In the genomic region with DNA sequence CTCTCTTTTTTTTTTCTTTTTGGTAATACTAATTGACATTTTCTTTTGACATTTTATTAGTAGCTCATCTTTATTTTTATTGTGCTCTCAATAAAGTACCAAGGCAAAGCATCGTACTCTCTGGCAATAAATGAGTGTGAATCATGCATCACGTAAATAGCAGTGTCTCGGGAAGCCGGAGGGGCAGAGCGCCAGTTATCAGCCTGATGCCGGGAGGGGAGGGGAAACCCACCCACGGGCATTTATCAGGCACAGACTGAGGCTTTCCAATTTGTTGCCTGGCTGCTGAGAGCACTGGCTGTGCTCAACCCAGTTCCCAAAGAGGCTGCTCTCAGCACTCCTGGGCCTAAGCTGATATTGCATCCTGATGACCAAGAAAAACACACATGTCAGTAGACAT, we compare ENCODE assay signal across 11 cellular contexts.
A peak's percentile ranks its signal among the peaks of the same experiment; 100 is the strongest.
DNase-seq lines count a peak whose midpoint lies in the region; ATAC-seq and TF ChIP-seq lines count a peak whose summit lies in the region.
"Had no signal": no experiment of that assay in that cellular context is flagged by ENCODE, and none has a peak within 500 bp of the region (broad histone marks: within the 10 kb centered on the region; RNA-seq: fewer than 3 reads in every experiment).

No MANE protein-coding gene starts in this region.

- no peaks in the 10 kb centered on the region for H3K4me1 Mint-ChIP-seq in CD8-positive, alpha-beta T cell (ENCODE audit: low read depth)
- H3K4me1 Mint-ChIP-seq: activated CD8-positive, alpha-beta memory T cell treated with anti-CD3 and anti-CD28 coated beads, Interleukin-2, amount 10 ng/mL, durations not matched to agents 7 days and 5 days had no signal

- H3K36me3 Mint-ChIP-seq in CD8-positive, alpha-beta T cell = no peaks in the 10 kb centered on the region
- H3K36me3 Mint-ChIP-seq: activated CD8-positive, alpha-beta memory T cell treated with anti-CD3 and anti-CD28 coated beads, Interleukin-2, amount 10 ng/mL, durations not matched to agents 7 days and 5 days had no signal

- peak overlapping the region in 1 of 2 experiments; percentile 91 for H2BK12ac ChIP-seq in mesenchymal stem cell (ENCODE audit: low read length in 2 of 2)

- H3K27me3 ChIP-seq in MG63 = no peaks in the 10 kb centered on the region
- no peaks in the 10 kb centered on the region for H3K27me3 ChIP-seq in mesenchymal stem cell (ENCODE audit: control insufficient read depth in 1 of 2, insufficient read depth in 1 of 2, low read length in 2 of 2)
- peaks cover 5% of the 10 kb centered on the region for H3K27me3 ChIP-seq in transverse colon
- H3K27me3 ChIP-seq in CD8-positive, alpha-beta T cell (ENCODE audit: insufficient read depth, low read length) = no peaks in the 10 kb centered on the region

- H3K9ac ChIP-seq in mesenchymal stem cell (ENCODE audit: low read length) = peak overlapping the region; percentile 80

- peaks cover 9% of the 10 kb centered on the region for H3K4me1 ChIP-seq in mesenchymal stem cell (ENCODE audit: control insufficient read depth, insufficient read depth, low read depth, low read length)
- H3K4me1 ChIP-seq in transverse colon = peaks cover 0 to 14% (median 0%) of the 10 kb centered on the region in 4 donors
- H3K4me1 ChIP-seq in CD8-positive, alpha-beta T cell (ENCODE audit: insufficient read depth, low read length) = no peaks in the 10 kb centered on the region

- no peak for TF ChIP-seq CTCF in transverse colon (IDR thresholded peaks at IDR 0.05)
- TF ChIP-seq CTCF in GM13977 (IDR thresholded peaks at IDR 0.05; ENCODE audit: extremely low read depth, insufficient read depth, missing control alignments) = no peak
- no peak for TF ChIP-seq CTCF in CD8-positive, alpha-beta T cell (IDR thresholded peaks at IDR 0.05)

- WGBS in mesenchymal stem cell = 8% methylated on average over 7 of the region's 7 CpGs
- WGBS in transverse colon (ENCODE audit: low coverage in 1 of 2), 2 donors = 20 to 38% methylated on average over 5 to 7 of the region's 7 CpGs

- H3K27ac Mint-ChIP-seq in CD8-positive, alpha-beta T cell = no peak overlapping the region
- H3K27ac Mint-ChIP-seq: activated CD8-positive, alpha-beta memory T cell treated with anti-CD3 and anti-CD28 coated beads, Interleukin-2, amount 10 ng/mL, durations not matched to agents 7 days and 5 days had no signal

- H3K18ac ChIP-seq in mesenchymal stem cell (ENCODE audit: low read depth in 1 of 2, low read length in 2 of 2) = peak overlapping the region in 1 of 2 experiments; percentile 73

- H2AK5ac ChIP-seq in mesenchymal stem cell (ENCODE audit: low read length, severe bottlenecking) = no peak overlapping the region

- no peak overlapping the region for H2AFZ ChIP-seq in mesenchymal stem cell (ENCODE audit: low read depth, low read length)

- peaks cover 6% of the 10 kb centered on the region for H3K27me3 Mint-ChIP-seq in CD8-positive, alpha-beta T cell (ENCODE audit: low read depth)
- H3K27me3 Mint-ChIP-seq: activated CD8-positive, alpha-beta memory T cell treated with anti-CD3 and anti-CD28 coated beads, Interleukin-2, amount 10 ng/mL, durations not matched to agents 7 days and 5 days had no signal

- H3K36me3 ChIP-seq in MG63 = no peaks in the 10 kb centered on the region
- no peaks in the 10 kb centered on the region for H3K36me3 ChIP-seq in mesenchymal stem cell (ENCODE audit: control insufficient read depth in 1 of 2, insufficient read depth in 2 of 2, low read depth in 1 of 2, low read length in 2 of 2)
- H3K36me3 ChIP-seq in transverse colon = no peaks in the 10 kb centered on the region
- no peaks in the 10 kb centered on the region for H3K36me3 ChIP-seq in CD8-positive, alpha-beta T cell (ENCODE audit: insufficient read depth, low read length)

- no peaks in the 10 kb centered on the region for H3K79me1 ChIP-seq in mesenchymal stem cell (replicated peaks; ENCODE audit: low read length, poor library complexity, severe bottlenecking)

- H3K23ac ChIP-seq in mesenchymal stem cell (ENCODE audit: low read length in 2 of 2) = no peak overlapping the region

- intact Hi-C loops in transverse colon (cut with DNase I; ENCODE audit: low total_unique reads) = no loop called here
- intact Hi-C loops in CD8-positive, alpha-beta T cell (cut with DNase I, micrococcal nuclease) = no loop called here

- H2BK5ac ChIP-seq in mesenchymal stem cell (ENCODE audit: low read depth, low read length, poor library complexity, severe bottlenecking) = no peak overlapping the region

- no peak overlapping the region for H3K4me3 Mint-ChIP-seq in CD8-positive, alpha-beta T cell
- H3K4me3 Mint-ChIP-seq: activated CD8-positive, alpha-beta memory T cell treated with anti-CD3 and anti-CD28 coated beads, Interleukin-2, amount 10 ng/mL, durations not matched to agents 7 days and 5 days had no signal

- H3K27ac ChIP-seq in mesenchymal stem cell (ENCODE audit: low read length, poor library complexity, severe bottlenecking) (no peak overlapping the region), transverse colon (peak overlapping the region; percentile 15 to 66 (median 56))
- H3K27ac ChIP-seq in CD8-positive, alpha-beta T cell (ENCODE audit: low read depth, low read length) = no peak overlapping the region

- POLR2A ChIA-PET in CD8-positive, alpha-beta T cell (lab: Charles Lee) = no interaction called here

- in situ Hi-C loops in transverse colon (cut with MboI; ENCODE audit: low pct_ligation_motif_present in 1 of 4, low pct_unique_long_range_greater_than_20kb in 1 of 4, low sequenced_read_pairs in 3 of 4) (no loop called here), GM13977 (cut with MboI; ENCODE audit: low pct_unique_long_range_greater_than_20kb, low sequenced_read_pairs, unreplicated experiment) (no loop called here)

- H3K14ac ChIP-seq in mesenchymal stem cell (ENCODE audit: low read length in 2 of 2) = no peak overlapping the region

- peak overlapping the region in 1 of 2 experiments; percentile 13 for H3K4ac ChIP-seq in mesenchymal stem cell (ENCODE audit: low read depth in 1 of 2, low read length in 2 of 2)

- peak overlapping the region; percentile 52 for H4K91ac ChIP-seq in mesenchymal stem cell (ENCODE audit: low read length)

- no peaks in the 10 kb centered on the region for H3K9me3 Mint-ChIP-seq in CD8-positive, alpha-beta T cell

- peak; percentile 82 for DNase-seq in MG63
- DNase-seq in fibroblast of gingiva (ENCODE audit: low read depth) = peak; percentile 53
- peak; percentile 72 for DNase-seq in mesenchymal stem cell
- peak; percentile 37 for DNase-seq in transverse colon
- DNase-seq in GM13977 (ENCODE audit: low spot score) = no peak
- no peak for DNase-seq in Kasumi-1 (lab: John Stamatoyannopoulos, UW)
- no peak for DNase-seq in CD8-positive, alpha-beta T cell
- DNase-seq: activated CD8-positive, alpha-beta memory T cell treated with anti-CD3 and anti-CD28 coated beads, Interleukin-2, amount 10 ng/mL, durations not matched to agents 7 days and 5 days; amniotic stem cell; T-helper 9 cell had no signal

- no peak for TF ChIP-seq EP300 in transverse colon (IDR thresholded peaks at IDR 0.05; ENCODE audit: low read depth)

- no peak for TF ChIP-seq POLR2A in transverse colon (IDR thresholded peaks at IDR 0.05)

- CTCF ChIA-PET in CD8-positive, alpha-beta T cell (lab: Charles Lee) = no interaction called here

- ATAC-seq in CD8-positive, alpha-beta T cell = no peak
- ATAC-seq in HG02852 (IDR thresholded peaks at IDR 0.05; ENCODE audit: unreplicated experiment) = no peak
- ATAC-seq: activated CD8-positive, alpha-beta memory T cell treated with anti-CD3 and anti-CD28 coated beads, Interleukin-2, amount 10 ng/mL, durations not matched to agents 7 days and 5 days had no signal

- peak overlapping the region; percentile 54 for H2BK120ac ChIP-seq in mesenchymal stem cell (ENCODE audit: low read depth, low read length)

- H3K9me3 ChIP-seq in MG63 (no peaks in the 10 kb centered on the region), mesenchymal stem cell (ENCODE audit: control insufficient read depth, low read length) (no peaks in the 10 kb centered on the region), transverse colon (no peaks in the 10 kb centered on the region)
- H3K9me3 ChIP-seq in CD8-positive, alpha-beta T cell (ENCODE audit: low read length) = no peaks in the 10 kb centered on the region

- H4K8ac ChIP-seq in mesenchymal stem cell (ENCODE audit: low read length) = peak overlapping the region; percentile 12

- H3K4me3 ChIP-seq in MG63 (no peak overlapping the region), mesenchymal stem cell (ENCODE audit: insufficient read depth in 1 of 2, low read depth in 1 of 2, low read length in 2 of 2) (peak overlapping the region in 1 of 2 experiments; percentile 19), transverse colon (no peak overlapping the region)
- no peak overlapping the region for H3K4me3 ChIP-seq in CD8-positive, alpha-beta T cell (ENCODE audit: low read depth, low read length)

- no peak overlapping the region for H2BK15ac ChIP-seq in mesenchymal stem cell (ENCODE audit: low read depth, poor library complexity, severe bottlenecking)

- no peak overlapping the region for H3K4me2 ChIP-seq in mesenchymal stem cell (ENCODE audit: low read length, poor library complexity, severe bottlenecking)

Comparison
In these comparisons a context has a peak if more than half of its experiments do, and no peak if none do; other contexts are left out.
1. DNase-seq: peak in MG63 (single experiment), fibroblast of gingiva (single experiment), mesenchymal stem cell (single experiment) and transverse colon (single experiment); none in GM13977 (single experiment), Kasumi-1 (0 of 2) and CD8-positive, alpha-beta T cell (0 of 7).
2. H3K27ac ChIP-seq: peak in transverse colon (4 of 4); none in mesenchymal stem cell (single experiment) and CD8-positive, alpha-beta T cell (single experiment).